ENCODE assay signal across 8 cellular contexts in genomic region chr1:43653339-43653738, GRCh38. TPM values are rescaled to one million over a fixed set of nuclear protein-coding genes. Genes with fewer than 3 reads are reported as not detected.
DNase-seq lines count a peak whose midpoint lies in the region; ATAC-seq and TF ChIP-seq lines count a peak whose summit lies in the region.

No MANE protein-coding gene starts in this region.

- no peak for TF ChIP-seq POLR2A in HCT116 (IDR thresholded peaks at IDR 0.05; ENCODE audit: borderline replicate concordance, extremely low read depth, insufficient read depth, insufficient read length)

- RAD21 ChIA-PET in HCT116 (lab: Charles Lee; ENCODE audit: low non-redundant PET in 1 of 2, low total read pairs in 2 of 2, uncharacterized antibody in 2 of 2, unreplicated experiment in 2 of 2): no interaction called here

- peak; percentile 37; the same call in 1 of the 2 replicates for TF ChIP-seq RAD21 in HCT116 (IDR thresholded peaks at IDR 0.05; ENCODE audit: low read depth)

- no peaks in the 10 kb centered on the region for H3K9me3 ChIP-seq in BLaER1 treated with 17β-estradiol and CSF1 and Interleukin-3, amounts not matched to agents 10 nM and 100 nM (replicated peaks in 1 of 11)
- H3K9me3 ChIP-seq in HCT116 (ENCODE audit: control insufficient read depth in 1 of 2, insufficient read depth in 1 of 2, low read depth in 1 of 2, low read length in 2 of 2): no peaks in the 10 kb centered on the region
- no peaks in the 10 kb centered on the region for H3K9me3 ChIP-seq in aorta (ENCODE audit: control insufficient read depth, low read length)

- BruUV-seq in HCT116 (replicated peaks; lab: Mats Ljungman, UMichigan): no TSS peak

- H3K27me3 ChIP-seq in BLaER1 treated with 17β-estradiol and CSF1 and Interleukin-3, amounts not matched to agents 10 nM and 100 nM: no peaks in the 10 kb centered on the region
- H3K27me3 ChIP-seq in HCT116 (ENCODE audit: insufficient read depth, low read length) (no peaks in the 10 kb centered on the region), aorta (ENCODE audit: control insufficient read depth in 1 of 2, insufficient read depth in 2 of 2, low read length in 1 of 2) (peaks cover 0 to 1% of the 10 kb centered on the region in 2 donors)

- peak overlapping the region; percentile 27 to 93 (median 54); a peak in 21 of 22 replicates for H3K4me2 ChIP-seq in BLaER1 treated with 17β-estradiol and CSF1 and Interleukin-3, amounts not matched to agents 10 nM and 100 nM
- H3K4me2 ChIP-seq in HCT116 (ENCODE audit: low read length): no peak overlapping the region

- H3K9me3 Mint-ChIP-seq in WTC11 (no peaks in the 10 kb centered on the region), T-cell (no peaks in the 10 kb centered on the region)

- H3K36me3 ChIP-seq in BLaER1 treated with 17β-estradiol and CSF1 and Interleukin-3, amounts not matched to agents 10 nM and 100 nM: peaks cover 52 to 68% (median 56%) of the 10 kb centered on the region in 11 experiments
- H3K36me3 ChIP-seq in HCT116 (ENCODE audit: control insufficient read depth in 1 of 2, insufficient read depth in 2 of 2, low read length in 2 of 2) (peaks cover 22 to 33% of the 10 kb centered on the region in 2 experiments), aorta (ENCODE audit: control insufficient read depth in 1 of 2, insufficient read depth in 2 of 2, low read length in 1 of 2) (peaks cover 4 to 7% of the 10 kb centered on the region in 2 donors)

- no peak overlapping the region for H2AFZ ChIP-seq in HCT116 (ENCODE audit: low read depth, low read length, poor library complexity, severe bottlenecking)

- H3K27ac Mint-ChIP-seq in WTC11 (peak overlapping the region; percentile 98), T-cell (peak overlapping the region in 1 of 2 donors; percentile 55)

- WGBS in aorta, 2 donors: 45 to 51% methylated on average over 3 of the region's 3 CpGs

- peaks cover 43 to 75% (median 55%) of the 10 kb centered on the region in 11 experiments; a peak in 21 of 22 replicates for H4K20me1 ChIP-seq in BLaER1 treated with 17β-estradiol and CSF1 and Interleukin-3, amounts not matched to agents 10 nM and 100 nM
- H4K20me1 ChIP-seq in HCT116 (ENCODE audit: insufficient read depth): no peaks in the 10 kb centered on the region

- H3K4me3 Mint-ChIP-seq in WTC11 (peak overlapping the region; percentile 29), T-cell (no peak overlapping the region)

- ATAC-seq in HCT116 (no peak), WTC11 (peak; percentile 40), T-cell (replicated peaks in 1 of 4) (no peak), HG03135 (IDR thresholded peaks at IDR 0.05; ENCODE audit: unreplicated experiment) (no peak), HG02610 (IDR thresholded peaks at IDR 0.05; ENCODE audit: unreplicated experiment) (no peak), aorta (ENCODE audit: low FRiP score) (no peak)

- CTCF ChIA-PET in HCT116 (lab: Charles Lee) (interaction anchor here (0.7 to 1.0 kb wide), 2 partner anchors 9 to 282 kb away, joined by 3 to 4 read pairs; no protein-coding TSS in a partner anchor), WTC11 (lab: Charles Lee) (interaction anchor here (0.7 to 2.8 kb wide), 49 partner anchors 8 to 432 kb away, joined by 3 to 28 read pairs (median 4); partner anchors contain the start of genes ARTN, DPH2, MED8 and PTPRF), T-cell (lab: Charles Lee) (no interaction called here)

- H3K36me3 Mint-ChIP-seq in WTC11: peaks cover 46% of the 10 kb centered on the region
- peaks cover 23% of the 10 kb centered on the region for H3K36me3 Mint-ChIP-seq in T-cell

- POLR2A ChIA-PET in HCT116 (lab: Charles Lee): interaction anchor here (1.5 kb wide), 1 partner anchor 9 kb away, joined by 4 read pairs; no protein-coding TSS in a partner anchor
- POLR2A ChIA-PET in WTC11 (lab: Charles Lee): interaction anchor here (0.9 kb wide), 1 partner anchor 103 kb away, joined by 6 read pairs; no protein-coding TSS in a partner anchor
- POLR2A ChIA-PET in T-cell (lab: Charles Lee): interaction anchor here in 1 of 2 donors (0.6 kb wide), 1 partner anchor 27 kb away, joined by 3 read pairs; no protein-coding TSS in a partner anchor

- H3K9ac ChIP-seq in BLaER1 treated with 17β-estradiol and CSF1 and Interleukin-3, amounts not matched to agents 10 nM and 100 nM: peak overlapping the region in 9 of 11 experiments; percentile 1 to 57 (median 23); a peak in 12 of 22 replicates
- no peak overlapping the region for H3K9ac ChIP-seq in HCT116 (ENCODE audit: low read length)

- peaks cover 45% of the 10 kb centered on the region for H3K79me2 ChIP-seq in HCT116 (ENCODE audit: insufficient read depth, low read length)

- H3K27ac ChIP-seq in BLaER1 treated with 17β-estradiol and CSF1 and Interleukin-3, amounts not matched to agents 10 nM and 100 nM: peak overlapping the region in 8 of 11 experiments; percentile 34 to 68 (median 50); a peak in 13 of 22 replicates
- H3K27ac ChIP-seq in HCT116 (ENCODE audit: low read depth, low read length): no peak overlapping the region
- H3K27ac ChIP-seq in aorta (ENCODE audit: low read depth in 1 of 2, low read length in 2 of 2): no peak overlapping the region

- DNase-seq in HCT116 (ENCODE audit: low read depth, low spot score) (no peak), WTC11 (ENCODE audit: low spot score) (peak; percentile 62), iPS DF 4.7 (ENCODE audit: extremely low read depth, low spot score) (peak; percentile 64), T-cell (no peak), aorta (no peak)

- H3K27me3 Mint-ChIP-seq in WTC11 (ENCODE audit: low read depth): no peaks in the 10 kb centered on the region
- no peaks in the 10 kb centered on the region for H3K27me3 Mint-ChIP-seq in T-cell

- H3K4me3 ChIP-seq in BLaER1 treated with 17β-estradiol and CSF1 and Interleukin-3, amounts not matched to agents 10 nM and 100 nM: 0 out of 20 replicates have a peak overlapping the region, but pooled peaks of 2 of the 10 experiments have one; percentile 1 to 7
- H3K4me3 ChIP-seq in HCT116 (replicated peaks in 1 of 2; ENCODE audit: low read depth in 1 of 2, low read length in 2 of 2): no peak overlapping the region
- no peak overlapping the region for H3K4me3 ChIP-seq in aorta (ENCODE audit: low read length in 2 of 2)

- intact Hi-C loops in HCT116 (cut with micrococcal nuclease): no loop called here
- intact Hi-C loops in aorta (cut with DNase I): loop anchor here in 1 of 2 donors (5.0 kb wide), 1 partner anchor 126 kb away; no protein-coding TSS in a partner anchor

- H3K4me1 ChIP-seq in BLaER1 treated with 17β-estradiol and CSF1 and Interleukin-3, amounts not matched to agents 10 nM and 100 nM: peaks cover 37 to 51% (median 46%) of the 10 kb centered on the region in 10 experiments
- H3K4me1 ChIP-seq in HCT116 (ENCODE audit: control insufficient read depth in 1 of 2, insufficient read depth in 2 of 2, low read length in 2 of 2) (peaks cover 7 to 22% of the 10 kb centered on the region in 2 experiments; a peak in 3 of 4 replicates), aorta (ENCODE audit: control insufficient read depth in 1 of 2, insufficient read depth in 2 of 2, low read length in 2 of 2) (peaks cover 4 to 7% of the 10 kb centered on the region in 2 donors)

- H3K4me1 Mint-ChIP-seq in WTC11 (peaks cover 37% of the 10 kb centered on the region), T-cell (peaks cover 38 to 44% (median 39%) of the 10 kb centered on the region in 3 donors)

- no peaks in the 10 kb centered on the region for H3K9me2 ChIP-seq in HCT116 (ENCODE audit: insufficient read depth)

- TF ChIP-seq CTCF in HCT116 (IDR thresholded peaks at IDR 0.05 in 2 of 3, conservative IDR thresholded peaks at IDR 0.05 in 1 of 3; ENCODE audit: borderline replicate concordance in 1 of 3, insufficient read depth in 1 of 3, low read depth in 2 of 3, low read length in 2 of 3): peak; percentile 48 to 63 (median 53); a peak in 5 of 6 replicates
- TF ChIP-seq CTCF in WTC11 (IDR thresholded peaks at IDR 0.05): no peak

TF ChIP-seq in HCT116, 20 proteins besides CTCF, POLR2A, EP300 and RAD21 (continues in another document):
- no peak for TF ChIP-seq CEBPB (IDR thresholded peaks at IDR 0.05; ENCODE audit: low read depth)
- TF ChIP-seq FOSL1 (IDR thresholded peaks at IDR 0.05; ENCODE audit: low read depth): no peak
- TF ChIP-seq, protein P1, sequence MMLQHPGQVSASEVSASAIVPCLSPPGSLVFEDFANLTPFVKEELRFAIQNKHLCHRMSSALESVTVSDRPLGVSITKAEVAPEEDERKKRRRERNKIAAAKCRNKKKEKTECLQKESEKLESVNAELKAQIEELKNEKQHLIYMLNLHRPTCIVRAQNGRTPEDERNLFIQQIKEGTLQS (IDR thresholded peaks at IDR 0.05): no peak
- no peak for TF ChIP-seq EZH2phosphoT487 (IDR thresholded peaks at IDR 0.05; ENCODE audit: borderline replicate concordance)
- no peak for TF ChIP-seq ZNF274 (IDR thresholded peaks at IDR 0.05; ENCODE audit: low read depth, low read length)
- TF ChIP-seq YY1 (IDR thresholded peaks at IDR 0.05; ENCODE audit: extremely low read depth, insufficient replicate concordance, low read depth, low read length): no peak

TF ChIP-seq in WTC11, 78 proteins besides CTCF, POLR2A, EP300 and RAD21:
- TF ChIP-seq ETV6 (CRISPR knock-in tag; IDR thresholded peaks at IDR 0.05) (0 out of 2 replicates have a peak, but pooled peaks have one; percentile 18), ZBTB21 (CRISPR knock-in tag; IDR thresholded peaks at IDR 0.05; ENCODE audit: borderline replicate concordance) (no peak)

RNA-seq across cellular contexts. Expression of gene KDM4A, which starts 3.4 kb away (rescaled TPM):
- total RNA-seq in HCT116 (2021; ENCODE audit: unreplicated experiment): 46.9 TPM
- polyA plus RNA-seq in HCT116 (2012): 33.1 and 43.6 TPM in 2 replicates
- total RNA-seq in WTC11 (2021): 76.5 to 78.3 TPM (median 76.7 TPM) in 3 replicates
- 10 to 100 TPM; 33.3 to 45.6 (median 38.0) TPM for total RNA-seq in T-cell
- 10 to 100 TPM; 24.8 to 43.3 TPM for total RNA-seq in aorta
- polyA plus RNA-seq in aorta: 10 to 100 TPM in 1 of 2 donors, 1 to 10 TPM in 1; 9.4 to 13.9 TPM

RNA-seq across cellular contexts. Expression of gene ST3GAL3, which starts 54.0 kb away (rescaled TPM):
- total RNA-seq in HCT116 (2021; ENCODE audit: unreplicated experiment): 7.2 TPM
- polyA plus RNA-seq in HCT116 (2012): 4.2 and 4.3 TPM in 2 replicates
- total RNA-seq in WTC11 (2021): 8.6 to 10.3 TPM (median 8.9 TPM) in 3 replicates
- 10 to 100 TPM; 21.9 to 29.8 (median 24.4) TPM for total RNA-seq in T-cell
- total RNA-seq in aorta: 10 to 100 TPM; 29.7 to 32.0 TPM
- 10 to 100 TPM; 20.2 to 24.3 TPM for polyA plus RNA-seq in aorta

Comparison
In these comparisons a context has a peak if more than half of its experiments do, and no peak if none do; other contexts are left out.
1. H3K27ac ChIP-seq: peak in BLaER1 treated with 17β-estradiol and CSF1 and Interleukin-3, amounts not matched to agents 10 nM and 100 nM (8 of 11); none in HCT116 (single experiment) and aorta (0 of 2).
2. DNase-seq: peak in WTC11 (single experiment) and iPS DF 4.7 (single experiment); none in HCT116 (single experiment), T-cell (0 of 34) and aorta (0 of 2).
3. CTCF ChIA-PET loops: an anchor here in HCT116 (0.7 to 1.0 kb wide) and WTC11 (0.7 to 2.8 kb wide); none called in T-cell.